ENCODE assay signal across 11 cellular contexts in the genomic region with DNA sequence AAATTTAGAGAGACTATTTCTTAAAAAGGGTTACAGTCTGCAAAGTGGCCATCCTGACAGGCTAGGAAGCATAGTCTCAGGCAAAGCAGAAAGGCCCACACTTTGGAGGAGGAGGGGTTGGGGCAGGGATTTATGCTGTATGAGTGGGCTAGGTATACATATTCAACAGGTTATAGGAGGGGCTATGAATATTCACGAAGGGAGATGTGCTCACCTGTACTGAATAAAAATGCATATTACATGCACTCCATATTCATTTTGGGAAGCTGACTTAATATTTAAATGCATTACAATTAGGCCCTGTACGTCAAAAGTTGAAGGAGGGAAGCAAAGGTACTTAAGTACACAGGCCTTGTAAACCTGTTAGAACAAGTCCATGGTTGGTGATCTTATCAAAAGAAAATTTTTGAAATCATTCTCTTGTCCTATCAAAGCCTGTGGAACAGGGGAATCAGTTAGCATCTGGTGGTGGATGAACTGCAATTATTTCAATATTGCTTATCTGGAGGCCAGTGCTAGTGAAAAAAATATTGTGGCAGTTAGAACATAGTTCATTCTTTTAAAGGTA. TPM values are rescaled to one million over a fixed set of nuclear protein-coding genes. Genes with fewer than 3 reads are reported as not detected.
DNase-seq lines count a peak whose midpoint lies in the region; ATAC-seq, FAIRE-seq and TF ChIP-seq lines count a peak whose summit lies in the region.
"Had no signal": no experiment of that assay in that cellular context is flagged by ENCODE, and none has a peak within 500 bp of the region (broad histone marks: within the 10 kb centered on the region; RNA-seq: fewer than 3 reads in every experiment).

No MANE protein-coding gene starts in this region.

- H3K4me2 ChIP-seq in GM12878 (ENCODE audit: control insufficient read depth, insufficient read depth): peak overlapping the region; percentile 10

- H3K4me1 Mint-ChIP-seq in activated T-cell treated with anti-CD3 and anti-CD28 coated beads, Interleukin-2, amount 50 U/mL, for 4 hours (ENCODE audit: low read depth): peaks cover 27% of the 10 kb centered on the region
- peaks cover 42% of the 10 kb centered on the region for H3K4me1 Mint-ChIP-seq in osteocyte (ENCODE audit: unreplicated experiment)

- FAIRE-seq in GM12878 (lab: Jason Lieb, UNC): no peak
- FAIRE-seq: TTC549 had no signal

- RAD21 ChIA-PET in GM12878 (lab: Charles Lee; ENCODE audit: unreplicated experiment): interaction anchor here (1.6 kb wide), 1 partner anchor 187 kb away, joined by 10 read pairs; no protein-coding TSS in a partner anchor

- no peaks in the 10 kb centered on the region for H3K9me3 Mint-ChIP-seq in activated T-cell treated with anti-CD3 and anti-CD28 coated beads, Interleukin-2, amount 50 U/mL, for 4 hours
- no peaks in the 10 kb centered on the region for H3K9me3 Mint-ChIP-seq in osteocyte (ENCODE audit: unreplicated experiment)

- H3K4me3 Mint-ChIP-seq in activated T-cell treated with anti-CD3 and anti-CD28 coated beads, Interleukin-2, amount 50 U/mL, for 4 hours: peak overlapping the region; percentile 94
- peak overlapping the region; percentile 99 for H3K4me3 Mint-ChIP-seq in osteocyte (ENCODE audit: unreplicated experiment)

- ATAC-seq in activated T-cell treated with anti-CD3 and anti-CD28 coated beads, Interleukin-2, amount 50 U/mL, for 4 hours: no peak
- ATAC-seq in GM12878 (no peak), lower lobe of right lung (no peak)
- ATAC-seq: heart right ventricle had no signal

- intact Hi-C loops in GM12878 (cut with micrococcal nuclease; ENCODE audit: unreplicated experiment): loop anchor here (5.0 to 10.0 kb wide), 2 partner anchors 117 to 305 kb away; no protein-coding TSS in a partner anchor
- intact Hi-C loops in ovary (cut with DNase I): no loop called here
- intact Hi-C loops in lower lobe of right lung (cut with DNase I): no loop called here

- no peaks in the 10 kb centered on the region for H3K9me3 ChIP-seq in GM12878 (replicated peaks; ENCODE audit: control insufficient read depth, insufficient read depth, low read length)
- no peaks in the 10 kb centered on the region for H3K9me3 ChIP-seq in ovary
- H3K9me3 ChIP-seq in lower lobe of right lung: no peaks in the 10 kb centered on the region
- H3K9me3 ChIP-seq: heart right ventricle had no signal

- CTCF ChIA-PET in GM12878 (lab: Yijun Ruan, JAX): interaction anchor here (1.9 to 2.0 kb wide), 2 partner anchors 187 to 306 kb away, joined by 9 to 11 read pairs; no protein-coding TSS in a partner anchor

- no peaks in the 10 kb centered on the region for H3K36me3 ChIP-seq in GM12878 (ENCODE audit: control insufficient read depth in 2 of 2, insufficient read depth in 2 of 2, low read length in 1 of 2)
- no peaks in the 10 kb centered on the region for H3K36me3 ChIP-seq in ovary
- peaks cover 9% of the 10 kb centered on the region for H3K36me3 ChIP-seq in lower lobe of right lung

- peaks cover 12% of the 10 kb centered on the region for H3K36me3 Mint-ChIP-seq in activated T-cell treated with anti-CD3 and anti-CD28 coated beads, Interleukin-2, amount 50 U/mL, for 4 hours (ENCODE audit: insufficient read depth)
- H3K36me3 Mint-ChIP-seq in osteocyte (ENCODE audit: unreplicated experiment): peaks cover 4% of the 10 kb centered on the region

- no peaks in the 10 kb centered on the region for H3K27me3 ChIP-seq in GM12878 (replicated peaks in 1 of 2; ENCODE audit: control insufficient read depth in 2 of 2, insufficient read depth in 2 of 2, low read length in 1 of 2)
- H3K27me3 ChIP-seq in ovary: no peaks in the 10 kb centered on the region
- H3K27me3 ChIP-seq in lower lobe of right lung (ENCODE audit: low read depth): no peaks in the 10 kb centered on the region
- H3K27me3 ChIP-seq: heart right ventricle had no signal

- SMC1A ChIA-PET in GM12878 (lab: Charles Lee; ENCODE audit: uncharacterized antibody, unreplicated experiment): interaction anchor here (0.6 to 1.5 kb wide), 8 partner anchors 8 to 395 kb away, joined by 3 to 7 read pairs (median 4); no protein-coding TSS in a partner anchor

- no peak overlapping the region; the same call in 1 of the 2 replicates for H3K27ac ChIP-seq in GM12878 (ENCODE audit: control insufficient read depth, insufficient read depth)
- H3K27ac ChIP-seq in ovary: no peak overlapping the region
- H3K27ac ChIP-seq in lower lobe of right lung: no peak overlapping the region
- H3K27ac ChIP-seq: heart right ventricle had no signal

- H3K4me1 ChIP-seq in GM12878 (ENCODE audit: control insufficient read depth, insufficient read depth, low read length): peaks cover 2% of the 10 kb centered on the region; the same call in 1 of the 2 replicates
- H3K4me1 ChIP-seq in ovary (ENCODE audit: insufficient read depth): peaks cover 3% of the 10 kb centered on the region
- H3K4me1 ChIP-seq in lower lobe of right lung: peaks cover 25% of the 10 kb centered on the region

- no peak for TF ChIP-seq RAD21 in GM12878 (IDR thresholded peaks at IDR 0.05; ENCODE audit: insufficient read depth, low read depth, low read length)

- TF ChIP-seq POLR2A in NB4 (IDR thresholded peaks at IDR 0.05; ENCODE audit: extremely low read depth, insufficient read length) (no peak), GM12878 (IDR thresholded peaks at IDR 0.05; ENCODE audit: low read depth, low read length) (no peak), ovary (IDR thresholded peaks at IDR 0.05) (no peak)

- H3K9ac ChIP-seq in GM12878 (ENCODE audit: control insufficient read depth, insufficient read depth, low read length): peak overlapping the region; percentile 35; the same call in 1 of the 2 replicates

- no peak for TF ChIP-seq CTCF in NB4 (IDR thresholded peaks at IDR 0.05; ENCODE audit: low read depth, low read length)
- no peak for TF ChIP-seq CTCF in GM12878 (IDR thresholded peaks at IDR 0.05 in 2 of 3, conservative IDR thresholded peaks at IDR 0.05 in 1 of 3; ENCODE audit: control insufficient read depth in 2 of 3, extremely low read depth in 1 of 3, insufficient read depth in 1 of 3, low read depth in 3 of 3, low read length in 3 of 3)
- no peak for TF ChIP-seq CTCF in osteocyte (IDR thresholded peaks at IDR 0.05)
- no peak for TF ChIP-seq CTCF in ovary (IDR thresholded peaks at IDR 0.05)
- TF ChIP-seq CTCF in lower lobe of right lung (IDR thresholded peaks at IDR 0.05): no peak

- no TSS peak for BruUV-seq in GM12878 (replicated peaks; lab: Mats Ljungman, UMichigan)

- DNase-seq in activated T-cell treated with anti-CD3 and anti-CD28 coated beads, Interleukin-2, amount 50 U/mL, for 4 hours: no peak
- DNase-seq in activated T-cell treated with anti-CD3 and anti-CD28 coated beads, Interleukin-2, amount 50 U/mL, for 1 hour: no peak
- DNase-seq in NB4 (ENCODE audit: low read depth) (no peak), GM12878 (ENCODE audit: low read depth, low spot score) (no peak), osteocyte (ENCODE audit: extremely low spot score, unreplicated experiment) (no peak), ovary (no peak), lower lobe of right lung (no peak)
- no peak for DNase-seq in stimulated activated naive CD4-positive, alpha-beta T cell (lab: John Stamatoyannopoulos, UW)
- DNase-seq: heart right ventricle, NCI-H1105 had no signal

- H3K27ac Mint-ChIP-seq in osteocyte (ENCODE audit: unreplicated experiment): no peak overlapping the region

- no peak overlapping the region; the same call in 1 of the 2 replicates for H2AFZ ChIP-seq in GM12878 (ENCODE audit: control insufficient read depth, low read depth, low read length)

- 27% methylated on average over 2 of the region's 2 CpGs for WGBS in GM12878 (ENCODE audit: insufficient coverage, insufficient replicate concordance, low lambda C conversion rate, missing lambda C conversion rate)
- WGBS in ovary, 3 donors: 69 to 77% (median 71%) methylated on average over 2 of the region's 2 CpGs

- POLR2A ChIA-PET in GM12878 (lab: Charles Lee): interaction anchor here (0.6 kb wide), 1 partner anchor 119 kb away, joined by 4 read pairs; no protein-coding TSS in a partner anchor

- H3K4me3 ChIP-seq in NB4 (ENCODE audit: low read depth, low read length) (peak overlapping the region; percentile 90), GM12878 (peak overlapping the region; percentile 96; the same call in 1 of the 2 replicates), ovary (no peak overlapping the region), lower lobe of right lung (no peak overlapping the region)

- peaks cover 49% of the 10 kb centered on the region for H3K79me2 ChIP-seq in GM12878 (ENCODE audit: control insufficient read depth, insufficient read depth, low read length)

- in situ Hi-C loops in GM12878 (cut with MboI): loop anchor here (5.0 kb wide), 1 partner anchor 305 kb away; no protein-coding TSS in a partner anchor

- H4K20me1 ChIP-seq in GM12878 (ENCODE audit: control insufficient read depth, insufficient read depth): no peaks in the 10 kb centered on the region

- no peak for TF ChIP-seq EP300 in GM12878 (IDR thresholded peaks at IDR 0.05; ENCODE audit: borderline replicate concordance in 1 of 2, control insufficient read depth in 1 of 2, low read depth in 2 of 2, low read length in 2 of 2)
- no peak for TF ChIP-seq EP300 in ovary (IDR thresholded peaks at IDR 0.05)

- H3K27me3 Mint-ChIP-seq in activated T-cell treated with anti-CD3 and anti-CD28 coated beads, Interleukin-2, amount 50 U/mL, for 4 hours (ENCODE audit: low read depth): no peaks in the 10 kb centered on the region
- H3K27me3 Mint-ChIP-seq in osteocyte (ENCODE audit: unreplicated experiment): no peaks in the 10 kb centered on the region

RNA-seq across cellular contexts. Expression of gene CENPP, which starts 1.6 kb away (rescaled TPM):
- total RNA-seq in activated T-cell treated with anti-CD3 and anti-CD28 coated beads, Interleukin-2, amount 50 U/mL, for 4 hours: 10 to 100 TPM; 13.7 to 17.7 (median 15.6) TPM
- 38.2 and 39.9 TPM in 2 replicates for total RNA-seq in GM12878 (2013; cell fraction: nucleolus; rRNA removed)
- total RNA-seq in GM12878 (2014; rRNA removed) (20.3 and 24.2 TPM in 2 replicates), GM12878 (2014; rRNA removed; fragmentation: Illumina TruSeq; extraction: Trizol) (22.1 and 24.5 TPM in 2 replicates), GM12878 (2021) (17.5 and 19.3 TPM in 2 replicates), osteocyte (11.6 and 13.1 TPM in 2 replicates), ovary (1 to 10 TPM; 3.9 to 9.5 (median 5.8) TPM), lower lobe of right lung (4.3 TPM)
- polyA plus RNA-seq in GM12878 (2011; ENCODE audit: low read depth): 5.2 TPM
- polyA plus RNA-seq in GM12878 (2011; rRNA removed) (13.2 and 21.0 TPM in 2 replicates), GM12878 (2014; fragmentation: Illumina TruSeq; extraction: Trizol) (26.9 and 28.1 TPM in 2 replicates), GM12878 (2014; fragmentation: Nextera tagmentation; extraction: Ambion mirVana) (10 to 100 TPM in 1 of 2 experiments, 1 to 10 TPM in 1; 9.4 to 11.7 TPM), GM12878 (2014; rRNA removed) (14.9 and 15.2 TPM in 2 replicates), GM12878 (2016; fragmentation: Nextera tagmentation; extraction: Ambion mirVana) (10 to 100 TPM; 30.2 to 31.4 TPM), ovary (1 to 10 TPM; 1.4 to 5.9 TPM)
- polyA plus RNA-seq in GM12878 (2011; cell fraction: cytosol; rRNA removed): 3.8 and 5.9 TPM in 2 replicates
- 6.4 and 9.9 TPM in 2 replicates for polyA plus RNA-seq in GM12878 (2011; cell fraction: nucleus; rRNA removed)
- polyA plus RNA-seq in GM12878 (2012): 7.6 and 10.6 TPM in 2 replicates
- polyA minus RNA-seq in GM12878 (2011; rRNA and poly(A)+ RNA removed): 6.6 and 8.0 TPM in 2 replicates
- 1.6 and 1.9 TPM in 2 replicates for polyA minus RNA-seq in GM12878 (2011; cell fraction: cytosol; rRNA and poly(A)+ RNA removed)
- polyA minus RNA-seq in GM12878 (2011; cell fraction: nucleus; rRNA and poly(A)+ RNA removed): 13.9 and 29.1 TPM in 2 replicates

RNA-seq across cellular contexts. Expression of gene NOL8, which starts 2.2 kb away (rescaled TPM):
- total RNA-seq in activated T-cell treated with anti-CD3 and anti-CD28 coated beads, Interleukin-2, amount 50 U/mL, for 4 hours: 10 to 100 TPM; 70.0 to 79.9 (median 73.6) TPM
- total RNA-seq in GM12878 (2013; cell fraction: nucleolus; rRNA removed): 163 and 178 TPM in 2 replicates
- total RNA-seq in GM12878 (2014; rRNA removed) (35.4 and 37.4 TPM in 2 replicates), GM12878 (2014; rRNA removed; fragmentation: Illumina TruSeq; extraction: Trizol) (41.6 and 46.1 TPM in 2 replicates), GM12878 (2021) (34.4 and 35.3 TPM in 2 replicates), osteocyte (36.8 and 37.2 TPM in 2 replicates), ovary (10 to 100 TPM; 19.2 to 35.4 (median 28.8) TPM), lower lobe of right lung (38.5 TPM)
- 16.3 TPM for polyA plus RNA-seq in GM12878 (2011; ENCODE audit: low read depth)
- polyA plus RNA-seq in GM12878 (2011; rRNA removed) (34.9 and 55.5 TPM in 2 replicates), GM12878 (2014; fragmentation: Illumina TruSeq; extraction: Trizol) (55.5 and 62.8 TPM in 2 replicates), GM12878 (2014; fragmentation: Nextera tagmentation; extraction: Ambion mirVana) (10 to 100 TPM; 55.9 to 58.6 TPM), GM12878 (2014; rRNA removed) (23.3 and 33.6 TPM in 2 replicates), GM12878 (2016; fragmentation: Nextera tagmentation; extraction: Ambion mirVana) (10 to 100 TPM; 52.3 to 54.4 TPM), ovary (10 to 100 TPM; 17.1 to 29.4 TPM)
- polyA plus RNA-seq in GM12878 (2011; cell fraction: cytosol; rRNA removed): 9.4 and 11.9 TPM in 2 replicates
- 51.7 and 67.1 TPM in 2 replicates for polyA plus RNA-seq in GM12878 (2011; cell fraction: nucleus; rRNA removed)
- 25.5 and 27.8 TPM in 2 replicates for polyA plus RNA-seq in GM12878 (2012)
- 40.5 and 64.7 TPM in 2 replicates for polyA minus RNA-seq in GM12878 (2011; rRNA and poly(A)+ RNA removed)
- polyA minus RNA-seq in GM12878 (2011; cell fraction: cytosol; rRNA and poly(A)+ RNA removed): 11.9 and 16.8 TPM in 2 replicates
- polyA minus RNA-seq in GM12878 (2011; cell fraction: nucleus; rRNA and poly(A)+ RNA removed): 42.4 and 61.9 TPM in 2 replicates

RNA-seq across cellular contexts. Expression of gene IARS1, which starts 33.9 kb away (rescaled TPM):
- 100 to 1,000 TPM; 249 to 272 (median 268) TPM for total RNA-seq in activated T-cell treated with anti-CD3 and anti-CD28 coated beads, Interleukin-2, amount 50 U/mL, for 4 hours
- total RNA-seq in GM12878 (2013; cell fraction: nucleolus; rRNA removed): 644 and 645 TPM in 2 replicates
- total RNA-seq in GM12878 (2014; rRNA removed): 192 and 241 TPM in 2 replicates
- 227 and 229 TPM in 2 replicates for total RNA-seq in GM12878 (2014; rRNA removed; fragmentation: Illumina TruSeq; extraction: Trizol)
- total RNA-seq in GM12878 (2021): 140 and 144 TPM in 2 replicates
- 64.1 TPM for polyA plus RNA-seq in GM12878 (2011; ENCODE audit: low read depth)
- polyA plus RNA-seq in GM12878 (2011; rRNA removed): 80.0 and 83.1 TPM in 2 replicates
- polyA plus RNA-seq in GM12878 (2011; cell fraction: cytosol; rRNA removed): 59.8 and 75.8 TPM in 2 replicates
- polyA plus RNA-seq in GM12878 (2011; cell fraction: nucleus; rRNA removed): 172 and 185 TPM in 2 replicates
- polyA plus RNA-seq in GM12878 (2012): 64.6 and 85.2 TPM in 2 replicates
- polyA plus RNA-seq in GM12878 (2014; fragmentation: Illumina TruSeq; extraction: Trizol): 162 and 188 TPM in 2 replicates
- 10 to 100 TPM; 71.0 to 78.8 TPM for polyA plus RNA-seq in GM12878 (2014; fragmentation: Nextera tagmentation; extraction: Ambion mirVana)
- 92.4 and 98.0 TPM in 2 replicates for polyA plus RNA-seq in GM12878 (2014; rRNA removed)
- 100 to 1,000 TPM; 180 to 196 TPM for polyA plus RNA-seq in GM12878 (2016; fragmentation: Nextera tagmentation; extraction: Ambion mirVana)
- polyA minus RNA-seq in GM12878 (2011; rRNA and poly(A)+ RNA removed): 117 and 174 TPM in 2 replicates
- polyA minus RNA-seq in GM12878 (2011; cell fraction: cytosol; rRNA and poly(A)+ RNA removed): 62.0 and 67.0 TPM in 2 replicates
- 107 and 146 TPM in 2 replicates for polyA minus RNA-seq in GM12878 (2011; cell fraction: nucleus; rRNA and poly(A)+ RNA removed)
- 212 and 231 TPM in 2 replicates for total RNA-seq in osteocyte
- 100 to 1,000 TPM in 1 of 7 donors, 10 to 100 TPM in 6; 44.4 to 281 (median 64.8) TPM for total RNA-seq in ovary
- polyA plus RNA-seq in ovary: 10 to 100 TPM; 16.0 to 55.8 TPM
- total RNA-seq in lower lobe of right lung: 74.2 TPM

Comparison
In these comparisons a context has a peak if more than half of its experiments do, and no peak if none do; other contexts are left out.
1. H3K4me3 ChIP-seq: peak in NB4 (single experiment) and GM12878 (single experiment); none in ovary (single experiment) and lower lobe of right lung (single experiment).